Comparison of ENCODE assay signal across 30 cellular contexts in genomic region chr19:3019211-3019854, GRCh38. TPM values are rescaled to one million over a fixed set of nuclear protein-coding genes. Genes with fewer than 3 reads are reported as not detected.
"Had no signal": no experiment of that assay in that cellular context is flagged by ENCODE, and none has a peak within 500 bp of the region (broad histone marks: within the 10 kb centered on the region; RNA-seq: fewer than 3 reads in every experiment).

No MANE protein-coding gene starts in this region.

- H3K4me3 Mint-ChIP-seq: activated B cell treated with CpG ODN at 0.5 μM for 24 hours; activated CD4-positive, alpha-beta memory T cell treated with anti-CD3 and anti-CD28 coated beads, Interleukin-2, amount 10 ng/mL, durations not matched to agents 7 days and 5 days; activated CD8-positive, alpha-beta memory T cell treated with anti-CD3 and anti-CD28 coated beads, Interleukin-2, amount 10 ng/mL, durations not matched to agents 7 days and 5 days; activated naive CD4-positive, alpha-beta T cell treated with anti-CD3 and anti-CD28 coated beads, Interleukin-2, amount 10 ng/mL, durations not matched to agents 7 days and 5 days; activated naive CD8-positive, alpha-beta T cell; activated naive CD8-positive, alpha-beta T cell treated with anti-CD3 and anti-CD28 coated beads, Interleukin-2, amount 50 U/mL, for 24 hours; T-cell; T-helper 17 cell had no signal

- H3K27ac ChIP-seq: brain microvascular endothelial cell, VCaP had no signal

- H3K9me3 Mint-ChIP-seq: activated B cell treated with CpG ODN at 0.5 μM for 24 hours; activated CD4-positive, alpha-beta memory T cell treated with anti-CD3 and anti-CD28 coated beads, Interleukin-2, amount 10 ng/mL, durations not matched to agents 7 days and 5 days; activated naive CD4-positive, alpha-beta T cell treated with anti-CD3 and anti-CD28 coated beads, Interleukin-2, amount 10 ng/mL, durations not matched to agents 7 days and 5 days; activated naive CD8-positive, alpha-beta T cell treated with anti-CD3 and anti-CD28 coated beads, Interleukin-2, amount 50 U/mL, for 24 hours; T-cell had no signal

- H3K36me3 Mint-ChIP-seq: activated CD8-positive, alpha-beta memory T cell treated with anti-CD3 and anti-CD28 coated beads, Interleukin-2, amount 10 ng/mL, durations not matched to agents 7 days and 5 days; activated naive CD4-positive, alpha-beta T cell treated with anti-CD3 and anti-CD28 coated beads, Interleukin-2, amount 10 ng/mL, durations not matched to agents 7 days and 5 days had no signal

- DNase-seq: activated B cell treated with CpG ODN at 0.5 μM for 24 hours; activated CD4-positive, alpha-beta memory T cell treated with anti-CD3 and anti-CD28 coated beads, Interleukin-2, amount 10 ng/mL, durations not matched to agents 7 days and 5 days; activated CD4-positive, alpha-beta T cell treated with anti-CD3 and anti-CD28 coated beads for 4 hours; activated CD4-positive, CD25-positive, alpha-beta regulatory T cell treated with anti-CD3 and anti-CD28 coated beads, Interleukin-2, amount 50 U/mL, for 72 hours; activated CD8-positive, alpha-beta memory T cell treated with anti-CD3 and anti-CD28 coated beads for 24 hours; activated CD8-positive, alpha-beta memory T cell treated with anti-CD3 and anti-CD28 coated beads, Interleukin-2, amount 10 ng/mL, durations not matched to agents 7 days and 5 days; activated CD8-positive, alpha-beta memory T cell treated with anti-CD3 and anti-CD28 coated beads, Interleukin-2, amount 50 U/mL, for 48 hours; activated effector memory CD4-positive, alpha-beta T cell treated with Interleukin-2 at 50 U/mL for 16 hours; activated naive CD4-positive, alpha-beta T cell treated with anti-CD3 and anti-CD28 coated beads, Interleukin-2, amount 10 ng/mL, durations not matched to agents 7 days and 5 days; activated naive CD8-positive, alpha-beta T cell treated with anti-CD3 and anti-CD28 coated beads, Interleukin-2, amount 50 U/mL, for 24 hours; activated T-cell treated with anti-CD3 and anti-CD28 coated beads, Interleukin-2, amount 50 U/mL, for 48 hours; brain microvascular endothelial cell; Karpas-422; KBM-7; MG63; NCI-H1048; NCI-H1105 treated with DMSO at 0.1 percent for 48 hours; NCI-H1436; NCI-H1694; NCI-H2029; NCI-H345; NCI-H524 treated with DMSO at 0.1 percent for 48 hours; SIG-M5; T-cell; T-helper 17 cell; T-helper 9 cell had no signal

- H3K27me3 Mint-ChIP-seq: activated naive CD8-positive, alpha-beta T cell; T-cell; T-helper 17 cell had no signal

- H3K36me3 ChIP-seq: brain microvascular endothelial cell, MG63 had no signal

- ATAC-seq: activated CD8-positive, alpha-beta memory T cell treated with anti-CD3 and anti-CD28 coated beads, Interleukin-2, amount 10 ng/mL, durations not matched to agents 7 days and 5 days; activated naive CD8-positive, alpha-beta T cell treated with anti-CD3 and anti-CD28 coated beads, Interleukin-2, amount 50 U/mL, for 24 hours; Panc1; T-cell; T-helper 17 cell had no signal

- H3K27me3 ChIP-seq: brain microvascular endothelial cell, MG63 had no signal

- H3K27ac Mint-ChIP-seq: activated B cell treated with CpG ODN at 0.5 μM for 24 hours; activated CD4-positive, alpha-beta memory T cell treated with anti-CD3 and anti-CD28 coated beads, Interleukin-2, amount 10 ng/mL, durations not matched to agents 7 days and 5 days; activated CD8-positive, alpha-beta memory T cell treated with anti-CD3 and anti-CD28 coated beads, Interleukin-2, amount 10 ng/mL, durations not matched to agents 7 days and 5 days; activated naive CD4-positive, alpha-beta T cell treated with anti-CD3 and anti-CD28 coated beads, Interleukin-2, amount 10 ng/mL, durations not matched to agents 7 days and 5 days; activated naive CD8-positive, alpha-beta T cell; activated naive CD8-positive, alpha-beta T cell treated with anti-CD3 and anti-CD28 coated beads, Interleukin-2, amount 50 U/mL, for 24 hours; T-cell; T-helper 17 cell had no signal

- H3K4me1 Mint-ChIP-seq: activated B cell treated with CpG ODN at 0.5 μM for 24 hours had no signal

- H3K4me3 ChIP-seq: MG63 had no signal

- H3K9me3 ChIP-seq: MG63 had no signal

RNA-seq across cellular contexts. Expression of gene TLE2, which starts 9.7 kb away (rescaled TPM):
- total RNA-seq: RPMI7951 had no signal
